1 cellular context compared by ENCODE assay signal in genomic region chr9:98974994-98975712, GRCh38.
TF ChIP-seq lines count a peak whose summit lies in the region.

No MANE protein-coding gene starts in this region.

TF ChIP-seq in H1, 55 proteins besides CTCF, POLR2A, EP300 and RAD21 (continued from another document):
- TF ChIP-seq ATF3 (IDR thresholded peaks at IDR 0.05; ENCODE audit: insufficient read depth, low read depth, low read length) (peak; percentile 23; the same call in 1 of the 2 replicates), SRF (IDR thresholded peaks at IDR 0.05; ENCODE audit: low read depth, low read length) (no peak), JUN (IDR thresholded peaks at IDR 0.05; ENCODE audit: low read depth, low read length) (no peak), POU5F1 (IDR thresholded peaks at IDR 0.05; ENCODE audit: low read depth, low read length) (no peak), BRCA1 (IDR thresholded peaks at IDR 0.05; ENCODE audit: low read depth, low read length) (no peak), FOSL1 (IDR thresholded peaks at IDR 0.05; ENCODE audit: insufficient read depth, low read depth, low read length) (no peak), MAX (IDR thresholded peaks at IDR 0.05) (peak; percentile 77), CREB1 (IDR thresholded peaks at IDR 0.05) (0 out of 2 replicates have a peak, but pooled peaks have one; percentile 43), TCF12 (IDR thresholded peaks at IDR 0.05; ENCODE audit: low read depth, low read length) (no peak), CTBP2 (IDR thresholded peaks at IDR 0.05; ENCODE audit: borderline replicate concordance, insufficient read depth, insufficient read length, low read length) (no peak), KDM5A (IDR thresholded peaks at IDR 0.05; ENCODE audit: low read length) (no peak), EZH2 (IDR thresholded peaks at IDR 0.05; ENCODE audit: low read depth, low read length, severe bottlenecking) (no peak), CBX5 (IDR thresholded peaks at IDR 0.05; ENCODE audit: low read depth, low read length) (no peak)
